Comparison of ENCODE assay signal across 1 cellular context in the genomic region with DNA sequence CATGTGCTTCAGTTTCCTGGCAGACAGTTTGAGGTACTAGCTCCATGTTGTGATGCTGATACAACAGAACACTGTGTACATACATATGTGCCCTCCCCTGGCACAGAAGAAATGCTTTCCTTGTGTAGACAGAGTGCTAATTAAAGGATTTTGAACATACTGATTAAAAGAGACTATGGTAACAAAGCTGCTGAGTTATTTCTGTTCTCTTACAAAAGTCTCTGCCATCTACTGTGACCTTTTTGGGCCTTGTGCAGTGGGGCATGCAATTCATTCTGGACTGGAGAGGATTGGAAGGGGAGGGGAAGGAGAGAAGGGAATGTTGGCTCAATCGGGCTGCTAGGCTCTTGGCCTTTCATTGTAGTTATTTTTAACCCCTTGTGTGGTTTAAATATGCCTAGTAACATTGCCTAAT.
TF ChIP-seq lines count a peak whose summit lies in the region.

No MANE protein-coding gene starts in this region.

TF ChIP-seq in HEK293, 187 proteins besides CTCF, POLR2A, EP300 and RAD21 (continued from another document):
- TF ChIP-seq, protein P1, sequence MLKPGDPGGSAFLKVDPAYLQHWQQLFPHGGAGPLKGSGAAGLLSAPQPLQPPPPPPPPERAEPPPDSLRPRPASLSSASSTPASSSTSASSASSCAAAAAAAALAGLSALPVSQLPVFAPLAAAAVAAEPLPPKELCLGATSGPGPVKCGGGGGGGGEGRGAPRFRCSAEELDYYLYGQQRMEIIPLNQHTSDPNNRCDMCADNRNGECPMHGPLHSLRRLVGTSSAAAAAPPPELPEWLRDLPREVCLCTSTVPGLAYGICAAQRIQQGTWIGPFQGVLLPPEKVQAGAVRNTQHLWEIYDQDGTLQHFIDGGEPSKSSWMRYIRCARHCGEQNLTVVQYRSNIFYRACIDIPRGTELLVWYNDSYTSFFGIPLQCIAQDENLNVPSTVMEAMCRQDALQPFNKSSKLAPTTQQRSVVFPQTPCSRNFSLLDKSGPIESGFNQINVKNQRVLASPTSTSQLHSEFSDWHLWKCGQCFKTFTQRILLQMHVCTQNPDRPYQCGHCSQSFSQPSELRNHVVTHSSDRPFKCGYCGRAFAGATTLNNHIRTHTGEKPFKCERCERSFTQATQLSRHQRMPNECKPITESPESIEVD (tag by site-specific recombination; IDR thresholded peaks at IDR 0.05): peak; percentile 56
- TF ChIP-seq ZNF341 (tag by site-specific recombination; IDR thresholded peaks at IDR 0.05; ENCODE audit: low read depth): peak; percentile 62
- no peak for TF ChIP-seq ZSCAN23 (tag by site-specific recombination; IDR thresholded peaks at IDR 0.05)
- TF ChIP-seq SP7 (tag by site-specific recombination; IDR thresholded peaks at IDR 0.05): peak; percentile 97
